In the genomic region with DNA sequence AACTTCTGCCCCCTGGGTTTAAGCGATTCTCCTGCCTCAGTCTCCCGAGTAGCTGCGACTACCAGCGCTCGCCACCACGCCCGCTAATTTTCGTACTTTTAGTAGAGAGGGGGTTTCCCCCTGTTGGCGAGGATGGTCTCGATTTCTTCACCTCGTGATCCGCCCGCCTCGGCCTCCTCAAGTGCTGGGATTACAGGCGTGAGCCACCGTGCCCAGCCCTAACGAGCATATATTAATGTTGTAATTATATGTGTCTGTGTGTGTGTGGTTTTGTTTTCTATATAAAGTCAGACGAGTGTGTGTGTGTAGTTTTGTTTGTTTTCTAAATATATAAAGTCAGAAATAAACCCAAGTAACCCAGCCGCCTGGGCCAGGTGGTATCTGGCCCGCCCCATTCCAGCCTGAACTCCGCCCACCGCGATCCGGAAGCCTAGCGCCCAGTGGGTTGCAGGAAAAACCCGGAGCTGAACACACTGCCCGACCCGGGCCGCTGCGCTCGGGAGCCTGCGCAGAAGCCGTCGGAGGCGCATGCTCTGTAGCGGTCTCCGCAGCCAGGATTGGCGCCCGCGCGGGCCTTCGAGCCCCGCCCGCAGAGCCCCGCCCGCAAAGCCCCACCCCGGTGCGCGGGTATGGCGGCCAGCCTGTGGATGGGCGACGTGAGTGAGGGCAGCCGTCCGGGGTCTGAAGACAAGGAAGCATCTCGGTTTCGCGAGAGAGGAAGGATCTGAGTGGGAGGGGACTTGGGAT, we compare ENCODE assay signal across 1 cellular context.
A peak's percentile ranks its signal among the peaks of the same experiment; 100 is the strongest.
TF ChIP-seq lines count a peak whose summit lies in the region.

A gene (plus strand): TSS at position 604 of the 747 bp plus-strand sequence. CDS start 26 bp downstream, at position 630.

TF ChIP-seq in HepG2, 621 proteins besides CTCF, POLR2A, EP300 and RAD21 (continued from another document and continues in another):
- TF ChIP-seq, protein P1, sequence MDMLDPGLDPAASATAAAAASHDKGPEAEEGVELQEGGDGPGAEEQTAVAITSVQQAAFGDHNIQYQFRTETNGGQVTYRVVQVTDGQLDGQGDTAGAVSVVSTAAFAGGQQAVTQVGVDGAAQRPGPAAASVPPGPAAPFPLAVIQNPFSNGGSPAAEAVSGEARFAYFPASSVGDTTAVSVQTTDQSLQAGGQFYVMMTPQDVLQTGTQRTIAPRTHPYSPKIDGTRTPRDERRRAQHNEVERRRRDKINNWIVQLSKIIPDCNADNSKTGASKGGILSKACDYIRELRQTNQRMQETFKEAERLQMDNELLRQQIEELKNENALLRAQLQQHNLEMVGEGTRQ (IDR thresholded peaks at IDR 0.05; ENCODE audit: low read depth, low read length) = no peak
- TF ChIP-seq, protein P1 (CRISPR knock-in tag; IDR thresholded peaks at IDR 0.05; ENCODE audit: borderline replicate concordance) = peak; percentile 47; the same call in 1 of the 2 replicates
- TF ChIP-seq RBM39 (IDR thresholded peaks at IDR 0.05; ENCODE audit: low read depth, low read length, poor library complexity, severe bottlenecking) (peak; percentile 37), ZEB1 (IDR thresholded peaks at IDR 0.05; ENCODE audit: insufficient replicate concordance, low read depth) (no peak), FOXM1 (CRISPR knock-in tag; IDR thresholded peaks at IDR 0.05) (no peak), RELA (CRISPR knock-in tag; IDR thresholded peaks at IDR 0.05) (peak; percentile 35; the same call in 1 of the 2 replicates), KLF13 (CRISPR knock-in tag; IDR thresholded peaks at IDR 0.05) (no peak), ZNF484 (CRISPR knock-in tag; IDR thresholded peaks at IDR 0.05; ENCODE audit: borderline replicate concordance, low read depth) (no peak), PRPF4 (IDR thresholded peaks at IDR 0.05; ENCODE audit: low read depth, low read length, poor library complexity, severe bottlenecking) (no peak), ZNF766 (CRISPR knock-in tag; IDR thresholded peaks at IDR 0.05; ENCODE audit: borderline replicate concordance) (peak; percentile 82; the same call in 1 of the 2 replicates), ZNF720 (CRISPR knock-in tag; IDR thresholded peaks at IDR 0.05) (no peak), NFKBIZ (CRISPR knock-in tag; IDR thresholded peaks at IDR 0.05) (no peak), ZNF224 (CRISPR knock-in tag; IDR thresholded peaks at IDR 0.05) (no peak), NRL (CRISPR knock-in tag; IDR thresholded peaks at IDR 0.05; ENCODE audit: borderline replicate concordance) (no peak), HNRNPLL (IDR thresholded peaks at IDR 0.05; ENCODE audit: low read depth, low read length, poor library complexity, severe bottlenecking) (peak; percentile 93), KAT7 (CRISPR knock-in tag; IDR thresholded peaks at IDR 0.05; ENCODE audit: borderline replicate concordance) (0 out of 2 replicates have a peak, but pooled peaks have one; percentile 37), NFATC3 (CRISPR knock-in tag; IDR thresholded peaks at IDR 0.05) (no peak), KDM3A (CRISPR knock-in tag; IDR thresholded peaks at IDR 0.05; ENCODE audit: low read depth) (no peak; the same call in 1 of the 2 replicates), AKAP8 (CRISPR knock-in tag; IDR thresholded peaks at IDR 0.05) (no peak), HDAC6 (IDR thresholded peaks at IDR 0.05; ENCODE audit: low read depth, low read length) (no peak), MBNL3 (CRISPR knock-in tag; conservative IDR thresholded peaks at IDR 0.05) (no peak)
- TF ChIP-seq, protein P2, sequence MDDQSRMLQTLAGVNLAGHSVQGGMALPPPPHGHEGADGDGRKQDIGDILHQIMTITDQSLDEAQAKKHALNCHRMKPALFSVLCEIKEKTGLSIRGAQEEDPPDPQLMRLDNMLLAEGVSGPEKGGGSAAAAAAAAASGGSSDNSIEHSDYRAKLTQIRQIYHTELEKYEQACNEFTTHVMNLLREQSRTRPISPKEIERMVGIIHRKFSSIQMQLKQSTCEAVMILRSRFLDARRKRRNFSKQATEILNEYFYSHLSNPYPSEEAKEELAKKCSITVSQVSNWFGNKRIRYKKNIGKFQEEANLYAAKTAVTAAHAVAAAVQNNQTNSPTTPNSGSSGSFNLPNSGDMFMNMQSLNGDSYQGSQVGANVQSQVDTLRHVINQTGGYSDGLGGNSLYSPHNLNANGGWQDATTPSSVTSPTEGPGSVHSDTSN (CRISPR knock-in tag; IDR thresholded peaks at IDR 0.05; ENCODE audit: borderline replicate concordance) = no peak
- TF ChIP-seq, protein P3, sequence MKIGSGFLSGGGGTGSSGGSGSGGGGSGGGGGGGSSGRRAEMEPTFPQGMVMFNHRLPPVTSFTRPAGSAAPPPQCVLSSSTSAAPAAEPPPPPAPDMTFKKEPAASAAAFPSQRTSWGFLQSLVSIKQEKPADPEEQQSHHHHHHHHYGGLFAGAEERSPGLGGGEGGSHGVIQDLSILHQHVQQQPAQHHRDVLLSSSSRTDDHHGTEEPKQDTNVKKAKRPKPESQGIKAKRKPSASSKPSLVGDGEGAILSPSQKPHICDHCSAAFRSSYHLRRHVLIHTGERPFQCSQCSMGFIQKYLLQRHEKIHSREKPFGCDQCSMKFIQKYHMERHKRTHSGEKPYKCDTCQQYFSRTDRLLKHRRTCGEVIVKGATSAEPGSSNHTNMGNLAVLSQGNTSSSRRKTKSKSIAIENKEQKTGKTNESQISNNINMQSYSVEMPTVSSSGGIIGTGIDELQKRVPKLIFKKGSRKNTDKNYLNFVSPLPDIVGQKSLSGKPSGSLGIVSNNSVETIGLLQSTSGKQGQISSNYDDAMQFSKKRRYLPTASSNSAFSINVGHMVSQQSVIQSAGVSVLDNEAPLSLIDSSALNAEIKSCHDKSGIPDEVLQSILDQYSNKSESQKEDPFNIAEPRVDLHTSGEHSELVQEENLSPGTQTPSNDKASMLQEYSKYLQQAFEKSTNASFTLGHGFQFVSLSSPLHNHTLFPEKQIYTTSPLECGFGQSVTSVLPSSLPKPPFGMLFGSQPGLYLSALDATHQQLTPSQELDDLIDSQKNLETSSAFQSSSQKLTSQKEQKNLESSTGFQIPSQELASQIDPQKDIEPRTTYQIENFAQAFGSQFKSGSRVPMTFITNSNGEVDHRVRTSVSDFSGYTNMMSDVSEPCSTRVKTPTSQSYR (CRISPR knock-in tag; IDR thresholded peaks at IDR 0.05; ENCODE audit: borderline replicate concordance) = no peak
- TF ChIP-seq, protein P4, sequence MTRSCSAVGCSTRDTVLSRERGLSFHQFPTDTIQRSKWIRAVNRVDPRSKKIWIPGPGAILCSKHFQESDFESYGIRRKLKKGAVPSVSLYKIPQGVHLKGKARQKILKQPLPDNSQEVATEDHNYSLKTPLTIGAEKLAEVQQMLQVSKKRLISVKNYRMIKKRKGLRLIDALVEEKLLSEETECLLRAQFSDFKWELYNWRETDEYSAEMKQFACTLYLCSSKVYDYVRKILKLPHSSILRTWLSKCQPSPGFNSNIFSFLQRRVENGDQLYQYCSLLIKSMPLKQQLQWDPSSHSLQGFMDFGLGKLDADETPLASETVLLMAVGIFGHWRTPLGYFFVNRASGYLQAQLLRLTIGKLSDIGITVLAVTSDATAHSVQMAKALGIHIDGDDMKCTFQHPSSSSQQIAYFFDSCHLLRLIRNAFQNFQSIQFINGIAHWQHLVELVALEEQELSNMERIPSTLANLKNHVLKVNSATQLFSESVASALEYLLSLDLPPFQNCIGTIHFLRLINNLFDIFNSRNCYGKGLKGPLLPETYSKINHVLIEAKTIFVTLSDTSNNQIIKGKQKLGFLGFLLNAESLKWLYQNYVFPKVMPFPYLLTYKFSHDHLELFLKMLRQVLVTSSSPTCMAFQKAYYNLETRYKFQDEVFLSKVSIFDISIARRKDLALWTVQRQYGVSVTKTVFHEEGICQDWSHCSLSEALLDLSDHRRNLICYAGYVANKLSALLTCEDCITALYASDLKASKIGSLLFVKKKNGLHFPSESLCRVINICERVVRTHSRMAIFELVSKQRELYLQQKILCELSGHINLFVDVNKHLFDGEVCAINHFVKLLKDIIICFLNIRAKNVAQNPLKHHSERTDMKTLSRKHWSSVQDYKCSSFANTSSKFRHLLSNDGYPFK (CRISPR knock-in tag; IDR thresholded peaks at IDR 0.05; ENCODE audit: borderline replicate concordance) = peak; percentile 58; the same call in 1 of the 2 replicates
- TF ChIP-seq, protein P5, sequence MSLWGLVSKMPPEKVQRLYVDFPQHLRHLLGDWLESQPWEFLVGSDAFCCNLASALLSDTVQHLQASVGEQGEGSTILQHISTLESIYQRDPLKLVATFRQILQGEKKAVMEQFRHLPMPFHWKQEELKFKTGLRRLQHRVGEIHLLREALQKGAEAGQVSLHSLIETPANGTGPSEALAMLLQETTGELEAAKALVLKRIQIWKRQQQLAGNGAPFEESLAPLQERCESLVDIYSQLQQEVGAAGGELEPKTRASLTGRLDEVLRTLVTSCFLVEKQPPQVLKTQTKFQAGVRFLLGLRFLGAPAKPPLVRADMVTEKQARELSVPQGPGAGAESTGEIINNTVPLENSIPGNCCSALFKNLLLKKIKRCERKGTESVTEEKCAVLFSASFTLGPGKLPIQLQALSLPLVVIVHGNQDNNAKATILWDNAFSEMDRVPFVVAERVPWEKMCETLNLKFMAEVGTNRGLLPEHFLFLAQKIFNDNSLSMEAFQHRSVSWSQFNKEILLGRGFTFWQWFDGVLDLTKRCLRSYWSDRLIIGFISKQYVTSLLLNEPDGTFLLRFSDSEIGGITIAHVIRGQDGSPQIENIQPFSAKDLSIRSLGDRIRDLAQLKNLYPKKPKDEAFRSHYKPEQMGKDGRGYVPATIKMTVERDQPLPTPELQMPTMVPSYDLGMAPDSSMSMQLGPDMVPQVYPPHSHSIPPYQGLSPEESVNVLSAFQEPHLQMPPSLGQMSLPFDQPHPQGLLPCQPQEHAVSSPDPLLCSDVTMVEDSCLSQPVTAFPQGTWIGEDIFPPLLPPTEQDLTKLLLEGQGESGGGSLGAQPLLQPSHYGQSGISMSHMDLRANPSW (CRISPR knock-in tag; IDR thresholded peaks at IDR 0.05; ENCODE audit: borderline replicate concordance) = peak; percentile 73; the same call in 1 of the 2 replicates
- TF ChIP-seq, protein P6, sequence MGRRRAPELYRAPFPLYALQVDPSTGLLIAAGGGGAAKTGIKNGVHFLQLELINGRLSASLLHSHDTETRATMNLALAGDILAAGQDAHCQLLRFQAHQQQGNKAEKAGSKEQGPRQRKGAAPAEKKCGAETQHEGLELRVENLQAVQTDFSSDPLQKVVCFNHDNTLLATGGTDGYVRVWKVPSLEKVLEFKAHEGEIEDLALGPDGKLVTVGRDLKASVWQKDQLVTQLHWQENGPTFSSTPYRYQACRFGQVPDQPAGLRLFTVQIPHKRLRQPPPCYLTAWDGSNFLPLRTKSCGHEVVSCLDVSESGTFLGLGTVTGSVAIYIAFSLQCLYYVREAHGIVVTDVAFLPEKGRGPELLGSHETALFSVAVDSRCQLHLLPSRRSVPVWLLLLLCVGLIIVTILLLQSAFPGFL (CRISPR knock-in tag; IDR thresholded peaks at IDR 0.05) = no peak
- TF ChIP-seq, protein P7, sequence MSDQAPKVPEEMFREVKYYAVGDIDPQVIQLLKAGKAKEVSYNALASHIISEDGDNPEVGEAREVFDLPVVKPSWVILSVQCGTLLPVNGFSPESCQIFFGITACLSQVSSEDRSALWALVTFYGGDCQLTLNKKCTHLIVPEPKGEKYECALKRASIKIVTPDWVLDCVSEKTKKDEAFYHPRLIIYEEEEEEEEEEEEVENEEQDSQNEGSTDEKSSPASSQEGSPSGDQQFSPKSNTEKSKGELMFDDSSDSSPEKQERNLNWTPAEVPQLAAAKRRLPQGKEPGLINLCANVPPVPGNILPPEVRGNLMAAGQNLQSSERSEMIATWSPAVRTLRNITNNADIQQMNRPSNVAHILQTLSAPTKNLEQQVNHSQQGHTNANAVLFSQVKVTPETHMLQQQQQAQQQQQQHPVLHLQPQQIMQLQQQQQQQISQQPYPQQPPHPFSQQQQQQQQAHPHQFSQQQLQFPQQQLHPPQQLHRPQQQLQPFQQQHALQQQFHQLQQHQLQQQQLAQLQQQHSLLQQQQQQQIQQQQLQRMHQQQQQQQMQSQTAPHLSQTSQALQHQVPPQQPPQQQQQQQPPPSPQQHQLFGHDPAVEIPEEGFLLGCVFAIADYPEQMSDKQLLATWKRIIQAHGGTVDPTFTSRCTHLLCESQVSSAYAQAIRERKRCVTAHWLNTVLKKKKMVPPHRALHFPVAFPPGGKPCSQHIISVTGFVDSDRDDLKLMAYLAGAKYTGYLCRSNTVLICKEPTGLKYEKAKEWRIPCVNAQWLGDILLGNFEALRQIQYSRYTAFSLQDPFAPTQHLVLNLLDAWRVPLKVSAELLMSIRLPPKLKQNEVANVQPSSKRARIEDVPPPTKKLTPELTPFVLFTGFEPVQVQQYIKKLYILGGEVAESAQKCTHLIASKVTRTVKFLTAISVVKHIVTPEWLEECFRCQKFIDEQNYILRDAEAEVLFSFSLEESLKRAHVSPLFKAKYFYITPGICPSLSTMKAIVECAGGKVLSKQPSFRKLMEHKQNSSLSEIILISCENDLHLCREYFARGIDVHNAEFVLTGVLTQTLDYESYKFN (CRISPR knock-in tag; conservative IDR thresholded peaks at IDR 0.05) = peak; percentile 66
- TF ChIP-seq, protein P8, sequence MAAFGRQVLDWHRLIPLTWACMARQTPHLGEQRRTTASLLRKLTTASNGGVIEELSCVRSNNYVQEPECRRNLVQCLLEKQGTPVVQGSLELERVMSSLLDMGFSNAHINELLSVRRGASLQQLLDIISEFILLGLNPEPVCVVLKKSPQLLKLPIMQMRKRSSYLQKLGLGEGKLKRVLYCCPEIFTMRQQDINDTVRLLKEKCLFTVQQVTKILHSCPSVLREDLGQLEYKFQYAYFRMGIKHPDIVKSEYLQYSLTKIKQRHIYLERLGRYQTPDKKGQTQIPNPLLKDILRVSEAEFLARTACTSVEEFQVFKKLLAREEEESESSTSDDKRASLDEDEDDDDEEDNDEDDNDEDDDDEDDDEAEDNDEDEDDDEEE (CRISPR knock-in tag; IDR thresholded peaks at IDR 0.05) = peak; percentile 79; the same call in 1 of the 2 replicates
- TF ChIP-seq, protein P9, sequence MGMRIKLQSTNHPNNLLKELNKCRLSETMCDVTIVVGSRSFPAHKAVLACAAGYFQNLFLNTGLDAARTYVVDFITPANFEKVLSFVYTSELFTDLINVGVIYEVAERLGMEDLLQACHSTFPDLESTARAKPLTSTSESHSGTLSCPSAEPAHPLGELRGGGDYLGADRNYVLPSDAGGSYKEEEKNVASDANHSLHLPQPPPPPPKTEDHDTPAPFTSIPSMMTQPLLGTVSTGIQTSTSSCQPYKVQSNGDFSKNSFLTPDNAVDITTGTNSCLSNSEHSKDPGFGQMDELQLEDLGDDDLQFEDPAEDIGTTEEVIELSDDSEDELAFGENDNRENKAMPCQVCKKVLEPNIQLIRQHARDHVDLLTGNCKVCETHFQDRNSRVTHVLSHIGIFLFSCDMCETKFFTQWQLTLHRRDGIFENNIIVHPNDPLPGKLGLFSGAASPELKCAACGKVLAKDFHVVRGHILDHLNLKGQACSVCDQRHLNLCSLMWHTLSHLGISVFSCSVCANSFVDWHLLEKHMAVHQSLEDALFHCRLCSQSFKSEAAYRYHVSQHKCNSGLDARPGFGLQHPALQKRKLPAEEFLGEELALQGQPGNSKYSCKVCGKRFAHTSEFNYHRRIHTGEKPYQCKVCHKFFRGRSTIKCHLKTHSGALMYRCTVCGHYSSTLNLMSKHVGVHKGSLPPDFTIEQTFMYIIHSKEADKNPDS (CRISPR knock-in tag; IDR thresholded peaks at IDR 0.05) = no peak
- TF ChIP-seq, protein P10, sequence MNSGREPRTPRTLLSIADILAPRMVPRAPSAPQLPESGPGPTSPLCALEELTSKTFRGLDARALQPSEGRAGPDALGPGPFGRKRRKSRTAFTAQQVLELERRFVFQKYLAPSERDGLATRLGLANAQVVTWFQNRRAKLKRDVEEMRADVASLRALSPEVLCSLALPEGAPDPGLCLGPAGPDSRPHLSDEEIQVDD (CRISPR knock-in tag; IDR thresholded peaks at IDR 0.05; ENCODE audit: borderline replicate concordance) = no peak
